In genomic region chrX:151880895-151881294, GRCh38 we compare ENCODE assay signal across 25 cellular contexts. TPM values are rescaled to one million over a fixed set of nuclear protein-coding genes. Genes with fewer than 3 reads are reported as not detected.
A peak's percentile ranks its signal among the peaks of the same experiment; 100 is the strongest.
DNase-seq lines count a peak whose midpoint lies in the region; ATAC-seq, FAIRE-seq and TF ChIP-seq lines count a peak whose summit lies in the region.
"Had no signal": no experiment of that assay in that cellular context is flagged by ENCODE, and none has a peak within 500 bp of the region (broad histone marks: within the 10 kb centered on the region; RNA-seq: fewer than 3 reads in every experiment).

No MANE protein-coding gene starts in this region.

- ATAC-seq in K562 = no peak
- ATAC-seq in heart left ventricle = no peak
- no peak for ATAC-seq in HG02623 (IDR thresholded peaks at IDR 0.05; ENCODE audit: unreplicated experiment)

- H3K27ac ChIP-seq in K562 (ENCODE audit: extremely low read depth, low read depth, low read length) = no peak overlapping the region
- H3K27ac ChIP-seq in kidney (ENCODE audit: low read depth in 2 of 2, low read length in 2 of 2) = no peak overlapping the region
- H3K27ac ChIP-seq in heart left ventricle = no peak overlapping the region
- H3K27ac ChIP-seq: BLaER1 treated with 17β-estradiol and CSF1 and Interleukin-3, amounts not matched to agents 10 nM and 100 nM had no signal

- TF ChIP-seq CTCF in K562 (IDR thresholded peaks at IDR 0.05 in 2 of 3, conservative IDR thresholded peaks at IDR 0.05 in 1 of 3; ENCODE audit: insufficient read depth in 2 of 3, low read depth in 1 of 3, low read length in 3 of 3) = no peak
- no peak for TF ChIP-seq CTCF in kidney (IDR thresholded peaks at IDR 0.05; ENCODE audit: borderline replicate concordance, extremely low read depth, insufficient read depth)
- no peak for TF ChIP-seq CTCF in heart left ventricle (IDR thresholded peaks at IDR 0.05)

- H3K4me3 ChIP-seq in K562 (no peak overlapping the region), kidney (ENCODE audit: low read length in 2 of 2) (no peak overlapping the region), heart left ventricle (no peak overlapping the region)
- H3K4me3 ChIP-seq: BLaER1 treated with 17β-estradiol and CSF1 and Interleukin-3, amounts not matched to agents 10 nM and 100 nM had no signal

- intact Hi-C loops in K562 (cut with micrococcal nuclease) (no loop called here), kidney (cut with DNase I) (no loop called here), heart left ventricle (cut with DNase I) (no loop called here)

- CTCF ChIA-PET in K562 (lab: Yijun Ruan, JAX; ENCODE audit: low intra/inter-chr PET ratio) = no interaction called here

- in situ Hi-C loops in K562 (cut with MboI) = no loop called here

- H3K9me3 ChIP-seq in K562 (replicated peaks; ENCODE audit: control insufficient read depth, insufficient read depth, low read depth, low read length) = no peaks in the 10 kb centered on the region
- no peaks in the 10 kb centered on the region for H3K9me3 ChIP-seq in kidney (ENCODE audit: control insufficient read depth in 1 of 2, low read length in 2 of 2)
- no peaks in the 10 kb centered on the region for H3K9me3 ChIP-seq in heart left ventricle
- H3K9me3 ChIP-seq: BE2C had no signal

- no peaks in the 10 kb centered on the region for H4K20me1 ChIP-seq in K562 (replicated peaks; ENCODE audit: control insufficient read depth, insufficient read depth, low read length)
- H4K20me1 ChIP-seq: BLaER1 treated with 17β-estradiol and CSF1 and Interleukin-3, amounts not matched to agents 10 nM and 100 nM had no signal

- no TSS peak for BruUV-seq in K562 (replicated peaks; lab: Mats Ljungman, UMichigan)

- H3K27me3 ChIP-seq in K562 (ENCODE audit: control insufficient read depth in 2 of 2, insufficient read depth in 2 of 2, low read length in 2 of 2) (no peaks in the 10 kb centered on the region), heart left ventricle (no peaks in the 10 kb centered on the region)
- H3K27me3 ChIP-seq: BE2C had no signal

- no peak overlapping the region for H3K9ac ChIP-seq in K562 (ENCODE audit: insufficient read depth in 1 of 2, low read depth in 2 of 2, low read length in 2 of 2)
- H3K9ac ChIP-seq in kidney (ENCODE audit: low read length in 2 of 2) = no peak overlapping the region
- H3K9ac ChIP-seq: BLaER1 treated with 17β-estradiol and CSF1 and Interleukin-3, amounts not matched to agents 10 nM and 100 nM had no signal

- FAIRE-seq in GM19239 (lab: Jason Lieb, UNC) (peak; percentile 66), K562 (lab: Jason Lieb, UNC) (no peak), kidney (lab: Jason Lieb, UNC) (peak; percentile 19)
- FAIRE-seq: D721Med, GM12891, GM18507 had no signal

- TF ChIP-seq EP300 in K562 (IDR thresholded peaks at IDR 0.05; ENCODE audit: low read length) = no peak

- H3K9me1 ChIP-seq in K562 (ENCODE audit: control insufficient read depth, insufficient read depth, low read length) = no peaks in the 10 kb centered on the region

- TF ChIP-seq RAD21 in K562 (CRISPR knock-in tag; conservative IDR thresholded peaks at IDR 0.05 in 1 of 2, IDR thresholded peaks at IDR 0.05 in 1 of 2) = no peak

- no peaks in the 10 kb centered on the region for H3K79me2 ChIP-seq in K562 (ENCODE audit: control insufficient read depth, insufficient read depth, low read length)

- WGBS in K562 (ENCODE audit: insufficient coverage, low coverage, missing lambda C conversion rate) = 25% methylated on average over 2 of the region's 2 CpGs
- WGBS in heart left ventricle, 4 donors = 44 to 87% (median 68%) methylated on average over 2 of the region's 2 CpGs

- no peak overlapping the region for H2AFZ ChIP-seq in K562 (ENCODE audit: low read depth, low read length)

- no peak for DNase-seq in GM19239 (ENCODE audit: insufficient read length, low spot score)
- DNase-seq in K562 (ENCODE audit: extremely low read depth in 1 of 4, low spot score in 3 of 4) = no peak
- no peak for DNase-seq in kidney
- DNase-seq in activated CD4-positive, alpha-beta T cell treated with anti-CD3 and anti-CD28 coated beads, Interleukin-2, amount 50 U/mL, for 1 hour = no peak
- DNase-seq in heart left ventricle = no peak
- DNase-seq: AML-193; BE2C; CD4-positive, alpha-beta T cell; CD8-positive, alpha-beta memory T cell; DMS 273 treated with DMSO at 0.1 percent for 48 hours; DMS79 treated with DMSO at 0.1 percent for 48 hours; GF-D8; GOT3; H7; HCEC 1CT had no signal

- POLR2A ChIA-PET in K562 (lab: Yijun Ruan, JAX) = no interaction called here

- TF ChIP-seq POLR2A in K562 (conservative IDR thresholded peaks at IDR 0.05) (no peak), heart left ventricle (IDR thresholded peaks at IDR 0.05) (no peak)

- no peaks in the 10 kb centered on the region for H3K36me3 ChIP-seq in K562 (ENCODE audit: control insufficient read depth, insufficient read depth, low read length)
- H3K36me3 ChIP-seq in kidney (ENCODE audit: control insufficient read depth in 1 of 2, insufficient read depth in 2 of 2, low read length in 2 of 2) = no peaks in the 10 kb centered on the region
- no peaks in the 10 kb centered on the region for H3K36me3 ChIP-seq in heart left ventricle
- H3K36me3 ChIP-seq: BE2C; BLaER1 treated with 17β-estradiol and CSF1 and Interleukin-3, amounts not matched to agents 10 nM and 100 nM had no signal

- H3K4me2 ChIP-seq in K562 (ENCODE audit: insufficient read depth, low read length) = no peak overlapping the region
- H3K4me2 ChIP-seq: BLaER1 treated with 17β-estradiol and CSF1 and Interleukin-3, amounts not matched to agents 10 nM and 100 nM had no signal

- H3K4me1 ChIP-seq in K562 (replicated peaks in 1 of 2; ENCODE audit: control insufficient read depth in 2 of 2, insufficient read depth in 2 of 2, low read length in 2 of 2) = peaks cover 0 to 4% of the 10 kb centered on the region in 2 experiments; a peak in 2 of 5 replicates
- no peaks in the 10 kb centered on the region for H3K4me1 ChIP-seq in kidney (ENCODE audit: control insufficient read depth in 1 of 2, insufficient read depth in 1 of 2, low read depth in 1 of 2, low read length in 2 of 2)
- no peaks in the 10 kb centered on the region for H3K4me1 ChIP-seq in heart left ventricle
- H3K4me1 ChIP-seq: BE2C; BLaER1 treated with 17β-estradiol and CSF1 and Interleukin-3, amounts not matched to agents 10 nM and 100 nM had no signal

TF ChIP-seq in K562, 482 proteins besides CTCF, POLR2A, EP300 and RAD21:
- TF ChIP-seq ZNF644 (tag; IDR thresholded peaks at IDR 0.05; ENCODE audit: low read depth) (no peak), TFE3 (CRISPR knock-in tag; IDR thresholded peaks at IDR 0.05) (no peak), MAFG (tag; conservative IDR thresholded peaks at IDR 0.05) (peak; percentile 75), SIX5 (IDR thresholded peaks at IDR 0.05; ENCODE audit: borderline replicate concordance in 1 of 2, insufficient read depth in 1 of 2, low read depth in 1 of 2, low read length in 2 of 2) (no peak), ADNP (tag; IDR thresholded peaks at IDR 0.05) (no peak), ARID2 (IDR thresholded peaks at IDR 0.05) (no peak), MAFK (IDR thresholded peaks at IDR 0.05; ENCODE audit: low read length) (peak; percentile 92), C11orf30 (IDR thresholded peaks at IDR 0.05; ENCODE audit: low read depth) (peak; percentile 81), MAFF (IDR thresholded peaks at IDR 0.05; ENCODE audit: low read length) (peak; percentile 87), ZNF316 (IDR thresholded peaks at IDR 0.05) (peak; percentile 90), CBFB (CRISPR knock-in tag; IDR thresholded peaks at IDR 0.05) (no peak)

RNA-seq across cellular contexts. Expression of gene MAGEA4, which starts 31.8 kb away (rescaled TPM):
- total RNA-seq in K562 (2011; cell fraction: chromatin; rRNA removed; ENCODE audit: low replicate concordance) = not detected in 2 replicates
- total RNA-seq in K562 (2011; cell fraction: nucleolus; rRNA removed) = not detected in 2 replicates
- not detected in 2 replicates for total RNA-seq in K562 (2011; cell fraction: nucleoplasm; rRNA removed)
- total RNA-seq in K562 (2014; rRNA removed) (0.50 and 0.90 TPM in 2 replicates), K562 (2014; rRNA removed; fragmentation: Illumina TruSeq; extraction: Trizol) (0.67 and 0.95 TPM in 2 replicates), K562 (2015; rRNA removed; fragmentation: Illumina TruSeq; extraction: Trizol) (0.53 and 0.69 TPM in 2 replicates), K562 (2021) (0.40 and 0.62 TPM in 2 replicates), kidney (not detected), heart left ventricle (not detected)
- polyA plus RNA-seq in K562 (2011; rRNA removed) (0.18 and 0.42 TPM in 2 replicates), K562 (2014; fragmentation: Illumina TruSeq; extraction: Trizol) (0.84 and 1.1 TPM in 2 replicates), K562 (2014; fragmentation: Nextera tagmentation; extraction: Ambion mirVana) (1 to 10 TPM in 1 of 2 experiments, under 1 TPM in 1; 0.93 to 1.9 TPM), K562 (2014; rRNA removed) (0.60 and 0.70 TPM in 2 replicates), kidney (ENCODE audit: insufficient read depth, low read depth, low replicate concordance) (not detected), heart left ventricle (not detected)
- 0.19 and 0.60 TPM in 2 replicates for polyA plus RNA-seq in K562 (2011; cell fraction: cytosol; rRNA removed)
- polyA plus RNA-seq in K562 (2011; cell fraction: nucleus; rRNA removed) = 0.11 and 0.13 TPM in 2 replicates
- 1.6 and 4.4 TPM in 2 replicates for polyA plus RNA-seq in K562 (2012)
- polyA minus RNA-seq in K562 (2011; rRNA and poly(A)+ RNA removed) = 0.35 TPM in 1 of 2 replicates, not detected in the other
- polyA minus RNA-seq in K562 (2011; cell fraction: cytosol; rRNA and poly(A)+ RNA removed) = not detected in 2 replicates
- not detected in 2 replicates for polyA minus RNA-seq in K562 (2011; cell fraction: nucleus; rRNA and poly(A)+ RNA removed)
- total RNA-seq: A172; CD4-positive, alpha-beta T cell; CD8-positive, alpha-beta memory T cell; Daoy; G401 had no signal
- polyA plus RNA-seq: AG04450; CD14-positive monocyte; CD8-positive, alpha-beta memory T cell had no signal
